18 cellular contexts compared by ENCODE assay signal in the genomic region with DNA sequence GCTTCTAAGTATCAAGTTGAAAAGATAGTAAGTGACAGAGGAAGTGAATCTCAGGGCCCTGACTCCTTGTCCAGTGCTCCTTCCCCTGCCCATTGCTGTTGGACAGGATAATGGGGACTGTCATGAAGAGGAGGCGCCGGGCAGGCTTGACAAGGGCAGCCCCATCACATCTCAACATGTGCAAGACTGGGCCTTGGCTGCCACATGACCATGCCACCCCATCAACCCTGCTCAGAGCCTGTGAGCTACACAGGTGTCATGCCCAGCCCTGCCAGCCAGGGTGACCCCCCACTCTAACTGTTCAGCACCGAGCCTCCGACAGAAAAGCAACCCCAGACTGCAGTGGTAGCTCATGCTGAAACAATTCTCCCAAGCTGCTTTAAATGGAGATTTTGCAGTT.
DNase-seq lines count a peak whose midpoint lies in the region; ATAC-seq and TF ChIP-seq lines count a peak whose summit lies in the region.
"Had no signal": no experiment of that assay in that cellular context is flagged by ENCODE, and none has a peak within 500 bp of the region (broad histone marks: within the 10 kb centered on the region; RNA-seq: fewer than 3 reads in every experiment).

No MANE protein-coding gene starts in this region.

- no peaks in the 10 kb centered on the region for H3K36me3 Mint-ChIP-seq in glutamatergic neuron (ENCODE audit: unreplicated experiment)
- H3K36me3 Mint-ChIP-seq in GM23338 (ENCODE audit: low read depth): no peaks in the 10 kb centered on the region
- H3K36me3 Mint-ChIP-seq: CD4-positive, alpha-beta memory T cell had no signal

- no peaks in the 10 kb centered on the region for H3F3A ChIP-seq in GM23338 (replicated peaks; ENCODE audit: low read depth)

- H4K20me1 ChIP-seq in osteoblast (ENCODE audit: insufficient read depth, low read length): peaks cover 6% of the 10 kb centered on the region
- H4K20me1 ChIP-seq in GM23338 (replicated peaks; ENCODE audit: insufficient read depth): no peaks in the 10 kb centered on the region; the same call in 1 of the 2 replicates

- no peak overlapping the region for H3K9ac ChIP-seq in skeletal muscle tissue (ENCODE audit: low read depth in 1 of 3, low read length in 3 of 3)
- H3K9ac ChIP-seq: GM23248 had no signal

- peaks cover 41% of the 10 kb centered on the region for H3K9me3 Mint-ChIP-seq in glutamatergic neuron (ENCODE audit: unreplicated experiment)
- no peaks in the 10 kb centered on the region for H3K9me3 Mint-ChIP-seq in GM23338
- H3K9me3 Mint-ChIP-seq: H9 had no signal

- H3K4me3 Mint-ChIP-seq in glutamatergic neuron (ENCODE audit: unreplicated experiment) (no peak overlapping the region), GM23338 (no peak overlapping the region)
- H3K4me3 Mint-ChIP-seq: CD4-positive, alpha-beta memory T cell; H9 had no signal

- WGBS in aorta, 2 donors: 97 to 99% methylated on average over 4 of the region's 4 CpGs

- H3K4me2 ChIP-seq in osteoblast (ENCODE audit: insufficient read depth, low read length) (no peak overlapping the region), GM23338 (no peak overlapping the region)

- H3K9me3 ChIP-seq in osteoblast (ENCODE audit: low read depth, low read length): no peaks in the 10 kb centered on the region
- no peaks in the 10 kb centered on the region for H3K9me3 ChIP-seq in skeletal muscle tissue (ENCODE audit: control insufficient read depth in 3 of 3, low read length in 3 of 3)
- H3K9me3 ChIP-seq in aorta (ENCODE audit: control insufficient read depth, low read length): no peaks in the 10 kb centered on the region

- intact Hi-C loops in aorta (cut with DNase I): loop anchor here in 1 of 2 donors (5.0 kb wide), 1 partner anchor 52 kb away; no protein-coding TSS in a partner anchor

- DNase-seq in glutamatergic neuron (no peak), osteoblast (ENCODE audit: insufficient read length, low spot score, missing footprints) (peak; percentile 73), aorta (peak; percentile 21 to 53), left lobe of liver (ENCODE audit: low spot score) (no peak), GM23338 (ENCODE audit: low spot score) (no peak), nucleus accumbens (lab: John Stamatoyannopoulos, UW) (no peak)
- DNase-seq: C1 segment of cervical spinal cord; Calu3; CD4-positive, alpha-beta memory T cell; COR-L47; DMS53; DMS79 treated with DMSO at 0.1 percent for 48 hours; GF-D8; GM23248; H9 had no signal

- no peaks in the 10 kb centered on the region for H3K9me2 ChIP-seq in GM23338 (ENCODE audit: insufficient read depth)

- H3K4me3 ChIP-seq in osteoblast (ENCODE audit: insufficient read depth, low read length) (no peak overlapping the region), skeletal muscle tissue (ENCODE audit: low read length in 3 of 3) (no peak overlapping the region), aorta (ENCODE audit: low read length in 2 of 2) (no peak overlapping the region), GM23338 (no peak overlapping the region)
- H3K4me3 ChIP-seq: GM23248 had no signal

- H3K79me2 ChIP-seq in osteoblast (ENCODE audit: insufficient read depth, low read length) (no peaks in the 10 kb centered on the region), GM23338 (replicated peaks; ENCODE audit: insufficient read depth) (no peaks in the 10 kb centered on the region)

- H3K27me3 ChIP-seq in osteoblast (ENCODE audit: insufficient read depth, low read length) (no peaks in the 10 kb centered on the region), skeletal muscle tissue (ENCODE audit: control insufficient read depth in 3 of 3, insufficient read depth in 3 of 3, low read length in 3 of 3) (no peaks in the 10 kb centered on the region), aorta (ENCODE audit: control insufficient read depth in 1 of 2, insufficient read depth in 2 of 2, low read length in 1 of 2) (no peaks in the 10 kb centered on the region), GM23338 (ENCODE audit: insufficient read depth) (no peaks in the 10 kb centered on the region)

- peaks cover 78% of the 10 kb centered on the region for H3K4me1 Mint-ChIP-seq in glutamatergic neuron (ENCODE audit: low read depth, unreplicated experiment)
- peaks cover 46% of the 10 kb centered on the region for H3K4me1 Mint-ChIP-seq in GM23338
- H3K4me1 Mint-ChIP-seq: CD4-positive, alpha-beta memory T cell had no signal

- H3K36me3 ChIP-seq in osteoblast (ENCODE audit: insufficient read depth, low read length) (no peaks in the 10 kb centered on the region), skeletal muscle tissue (ENCODE audit: control insufficient read depth in 3 of 3, insufficient read depth in 3 of 3, low read length in 3 of 3) (no peaks in the 10 kb centered on the region), aorta (ENCODE audit: control insufficient read depth in 1 of 2, insufficient read depth in 2 of 2, low read length in 1 of 2) (no peaks in the 10 kb centered on the region), GM23338 (ENCODE audit: insufficient read depth) (no peaks in the 10 kb centered on the region; the same call in 1 of the 2 replicates)

- H3K4me1 ChIP-seq in osteoblast (ENCODE audit: insufficient read depth, low read length): no peaks in the 10 kb centered on the region
- peaks cover 22 to 58% (median 49%) of the 10 kb centered on the region in 3 donors for H3K4me1 ChIP-seq in skeletal muscle tissue (ENCODE audit: control insufficient read depth in 3 of 3, insufficient read depth in 3 of 3, low read length in 3 of 3)
- no peaks in the 10 kb centered on the region for H3K4me1 ChIP-seq in aorta (ENCODE audit: control insufficient read depth in 1 of 2, insufficient read depth in 2 of 2, low read length in 2 of 2)
- peaks cover 13% of the 10 kb centered on the region; the same call in 1 of the 2 replicates for H3K4me1 ChIP-seq in GM23338 (ENCODE audit: insufficient read depth)

- TF ChIP-seq CTCF in glutamatergic neuron (IDR thresholded peaks at IDR 0.05; ENCODE audit: partially characterized antibody, unreplicated experiment): no peak
- no peak for TF ChIP-seq CTCF in osteoblast (IDR thresholded peaks at IDR 0.05; ENCODE audit: extremely low read depth, low read depth, low read length)
- TF ChIP-seq CTCF in GM23338 (conservative IDR thresholded peaks at IDR 0.05; ENCODE audit: low read depth in 2 of 2): no peak

- no peak overlapping the region for H3K27ac ChIP-seq in osteoblast (ENCODE audit: low read depth, low read length)
- H3K27ac ChIP-seq in skeletal muscle tissue (ENCODE audit: low read depth, low read length): peak overlapping the region; percentile 18
- no peak overlapping the region for H3K27ac ChIP-seq in aorta (ENCODE audit: low read depth in 1 of 2, low read length in 2 of 2)
- H3K27ac ChIP-seq in GM23338 (ENCODE audit: low read depth): no peak overlapping the region
- H3K27ac ChIP-seq: GM23248 had no signal

- peaks cover 30% of the 10 kb centered on the region for H3K27me3 Mint-ChIP-seq in glutamatergic neuron (ENCODE audit: unreplicated experiment)
- peaks cover 2% of the 10 kb centered on the region for H3K27me3 Mint-ChIP-seq in GM23338 (ENCODE audit: insufficient read depth, low read depth, poor library complexity)

- no peak overlapping the region for H2AFZ ChIP-seq in osteoblast (ENCODE audit: low read length)
- H2AFZ ChIP-seq in GM23338: no peak overlapping the region
- H2AFZ ChIP-seq: GM23248 had no signal

- ATAC-seq in aorta (ENCODE audit: low FRiP score): no peak
- no peak for ATAC-seq in left lobe of liver
- ATAC-seq in HG03439 (IDR thresholded peaks at IDR 0.05; ENCODE audit: unreplicated experiment): no peak
- no peak for ATAC-seq in GM23338
- ATAC-seq: HCT116 had no signal

- H3K27ac Mint-ChIP-seq in glutamatergic neuron (ENCODE audit: unreplicated experiment) (peak overlapping the region; percentile 28), GM23338 (no peak overlapping the region)
- H3K27ac Mint-ChIP-seq: CD4-positive, alpha-beta memory T cell; H9 had no signal

TF ChIP-seq in GM23338, 12 proteins besides CTCF, POLR2A, EP300 and RAD21:
- TF ChIP-seq ZNF331 (CRISPR knock-in tag; IDR thresholded peaks at IDR 0.05; ENCODE audit: low read depth) (no peak), CREB1 (CRISPR knock-in tag; IDR thresholded peaks at IDR 0.05; ENCODE audit: low read depth) (no peak), ZNF114 (CRISPR knock-in tag; IDR thresholded peaks at IDR 0.05) (no peak), EZH2phosphoT487 (IDR thresholded peaks at IDR 0.05; ENCODE audit: unreplicated experiment) (no peak)
- TF ChIP-seq, protein P1, sequence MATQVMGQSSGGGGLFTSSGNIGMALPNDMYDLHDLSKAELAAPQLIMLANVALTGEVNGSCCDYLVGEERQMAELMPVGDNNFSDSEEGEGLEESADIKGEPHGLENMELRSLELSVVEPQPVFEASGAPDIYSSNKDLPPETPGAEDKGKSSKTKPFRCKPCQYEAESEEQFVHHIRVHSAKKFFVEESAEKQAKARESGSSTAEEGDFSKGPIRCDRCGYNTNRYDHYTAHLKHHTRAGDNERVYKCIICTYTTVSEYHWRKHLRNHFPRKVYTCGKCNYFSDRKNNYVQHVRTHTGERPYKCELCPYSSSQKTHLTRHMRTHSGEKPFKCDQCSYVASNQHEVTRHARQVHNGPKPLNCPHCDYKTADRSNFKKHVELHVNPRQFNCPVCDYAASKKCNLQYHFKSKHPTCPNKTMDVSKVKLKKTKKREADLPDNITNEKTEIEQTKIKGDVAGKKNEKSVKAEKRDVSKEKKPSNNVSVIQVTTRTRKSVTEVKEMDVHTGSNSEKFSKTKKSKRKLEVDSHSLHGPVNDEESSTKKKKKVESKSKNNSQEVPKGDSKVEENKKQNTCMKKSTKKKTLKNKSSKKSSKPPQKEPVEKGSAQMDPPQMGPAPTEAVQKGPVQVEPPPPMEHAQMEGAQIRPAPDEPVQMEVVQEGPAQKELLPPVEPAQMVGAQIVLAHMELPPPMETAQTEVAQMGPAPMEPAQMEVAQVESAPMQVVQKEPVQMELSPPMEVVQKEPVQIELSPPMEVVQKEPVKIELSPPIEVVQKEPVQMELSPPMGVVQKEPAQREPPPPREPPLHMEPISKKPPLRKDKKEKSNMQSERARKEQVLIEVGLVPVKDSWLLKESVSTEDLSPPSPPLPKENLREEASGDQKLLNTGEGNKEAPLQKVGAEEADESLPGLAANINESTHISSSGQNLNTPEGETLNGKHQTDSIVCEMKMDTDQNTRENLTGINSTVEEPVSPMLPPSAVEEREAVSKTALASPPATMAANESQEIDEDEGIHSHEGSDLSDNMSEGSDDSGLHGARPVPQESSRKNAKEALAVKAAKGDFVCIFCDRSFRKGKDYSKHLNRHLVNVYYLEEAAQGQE (IDR thresholded peaks at IDR 0.05; ENCODE audit: unreplicated experiment): no peak
- TF ChIP-seq, protein P2, sequence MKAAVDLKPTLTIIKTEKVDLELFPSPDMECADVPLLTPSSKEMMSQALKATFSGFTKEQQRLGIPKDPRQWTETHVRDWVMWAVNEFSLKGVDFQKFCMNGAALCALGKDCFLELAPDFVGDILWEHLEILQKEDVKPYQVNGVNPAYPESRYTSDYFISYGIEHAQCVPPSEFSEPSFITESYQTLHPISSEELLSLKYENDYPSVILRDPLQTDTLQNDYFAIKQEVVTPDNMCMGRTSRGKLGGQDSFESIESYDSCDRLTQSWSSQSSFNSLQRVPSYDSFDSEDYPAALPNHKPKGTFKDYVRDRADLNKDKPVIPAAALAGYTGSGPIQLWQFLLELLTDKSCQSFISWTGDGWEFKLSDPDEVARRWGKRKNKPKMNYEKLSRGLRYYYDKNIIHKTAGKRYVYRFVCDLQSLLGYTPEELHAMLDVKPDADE (IDR thresholded peaks at IDR 0.05): no peak

Comparison
In these comparisons a context has a peak if more than half of its experiments do, and no peak if none do; other contexts are left out.
1. DNase-seq: peak in osteoblast (single experiment) and aorta (2 of 2); none in glutamatergic neuron (single experiment), left lobe of liver (single experiment), GM23338 (single experiment) and nucleus accumbens (0 of 56).